Comparison of ENCODE assay signal across 8 cellular contexts in genomic region chr10:49518982-49519578, GRCh38. TPM values are rescaled to one million over a fixed set of nuclear protein-coding genes. Genes with fewer than 3 reads are reported as not detected.
DNase-seq lines count a peak whose midpoint lies in the region; ATAC-seq and TF ChIP-seq lines count a peak whose summit lies in the region.

No MANE protein-coding gene starts in this region.

- TF ChIP-seq CTCF in dorsolateral prefrontal cortex (IDR thresholded peaks at IDR 0.05 in 54 of 56, conservative IDR thresholded peaks at IDR 0.05 in 2 of 56; ENCODE audit: low read depth in 1 of 56, partially characterized antibody in 56 of 56): peak; percentile 45 to 88 (median 74)

- intact Hi-C loops in dorsolateral prefrontal cortex (cut with DNase I): loop anchor here (5.0 to 10.0 kb wide), 5 partner anchors 112 to 964 kb away; no protein-coding TSS in a partner anchor

- no peaks in the 10 kb centered on the region for H3K27me3 ChIP-seq in dorsolateral prefrontal cortex

- DNase-seq in activated T-cell treated with anti-CD3 and anti-CD28 coated beads for 24 hours (ENCODE audit: low read depth): peak; percentile 11
- no peak for DNase-seq in activated T-cell treated with anti-CD3 and anti-CD28 coated beads, Interleukin-2, amount 50 U/mL, for 1 hour
- DNase-seq in RPMI7951 (ENCODE audit: low read depth): peak; percentile 47
- peak in 3 of 10 donors; percentile 20 to 40 (median 31) for DNase-seq in dorsolateral prefrontal cortex
- DNase-seq in medulla oblongata (ENCODE audit: extremely low spot score): peak; percentile 76
- DNase-seq in KG1 (lab: John Stamatoyannopoulos, UW): no peak

- ATAC-seq in HG02884 (IDR thresholded peaks at IDR 0.05; ENCODE audit: unreplicated experiment) (peak; percentile 50), GM19467 (IDR thresholded peaks at IDR 0.05; ENCODE audit: unreplicated experiment) (no peak)

- no peak overlapping the region for H3K4me3 ChIP-seq in dorsolateral prefrontal cortex

- peak overlapping the region in 1 of 59 donors; percentile 21 for H3K27ac ChIP-seq in dorsolateral prefrontal cortex

RNA-seq across cellular contexts. Expression of gene ERCC6, which starts 19.8 kb away (rescaled TPM):
- total RNA-seq in RPMI7951 (2014; rRNA removed; shearing (Covaris generic)): 7.8 and 8.1 TPM in 2 replicates
- 10 to 100 TPM; 22.7 to 64.4 (median 38.8) TPM for total RNA-seq in dorsolateral prefrontal cortex

Comparison
In these comparisons a context has a peak if more than half of its experiments do, and no peak if none do; other contexts are left out.
1. DNase-seq: peak in activated T-cell treated with anti-CD3 and anti-CD28 coated beads for 24 hours (single experiment), RPMI7951 (single experiment) and medulla oblongata (single experiment); none in activated T-cell treated with anti-CD3 and anti-CD28 coated beads, Interleukin-2, amount 50 U/mL, for 1 hour (single experiment) and KG1 (single experiment).